Comparison of ENCODE assay signal across 15 cellular contexts in the genomic region with DNA sequence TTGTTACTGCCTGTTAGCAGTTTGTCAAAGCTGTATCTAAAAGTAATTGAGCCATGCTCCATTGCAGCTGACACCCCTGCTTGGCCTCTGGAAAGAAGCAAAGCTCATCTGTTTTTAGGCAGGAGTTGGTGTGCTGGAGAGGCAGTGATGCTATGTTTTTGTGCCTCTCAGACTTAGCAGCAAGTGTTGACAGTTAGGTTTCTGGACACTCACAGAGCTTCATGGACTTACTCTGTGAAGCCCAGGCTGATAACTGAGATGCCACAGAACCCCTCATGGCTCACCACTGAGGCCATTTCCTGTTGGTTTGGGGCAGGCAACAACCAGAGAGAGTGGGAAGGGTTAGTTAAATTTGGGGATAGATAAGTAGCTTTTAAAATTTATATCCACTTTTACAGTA.
"Had no signal": no experiment of that assay in that cellular context is flagged by ENCODE, and none has a peak within 500 bp of the region (broad histone marks: within the 10 kb centered on the region; RNA-seq: fewer than 3 reads in every experiment).

No MANE protein-coding gene starts in this region.

- H3K4me3 ChIP-seq: dorsolateral prefrontal cortex, pancreas, skin epidermis, tibial artery had no signal

- ATAC-seq: esophagus mucosa, left lobe of liver, pancreas, SK-N-SH treated with all-trans-retinoic acid at 6 μM for 48 hours had no signal

- H3K27me3 ChIP-seq: brain microvascular endothelial cell, dorsolateral prefrontal cortex, pancreas, tibial artery had no signal

- H3K4me1 ChIP-seq: tibial artery had no signal

- DNase-seq: activated CD4-positive, alpha-beta T cell treated with anti-CD3 and anti-CD28 coated beads, Interleukin-2, amount 50 U/mL, for 4 hours; activated naive CD4-positive, alpha-beta T cell treated with anti-CD3 and anti-CD28 coated beads, Interleukin-2, amount 10 ng/mL, durations not matched to agents 7 days and 5 days; brain microvascular endothelial cell; dorsolateral prefrontal cortex; foreskin fibroblast; glutamatergic neuron; pancreas; T-helper 2 cell; tibial artery had no signal

- H3K27ac Mint-ChIP-seq: activated naive CD4-positive, alpha-beta T cell treated with anti-CD3 and anti-CD28 coated beads, Interleukin-2, amount 10 ng/mL, durations not matched to agents 7 days and 5 days; memory B cell had no signal

- H3K9me3 Mint-ChIP-seq: activated naive CD4-positive, alpha-beta T cell treated with anti-CD3 and anti-CD28 coated beads, Interleukin-2, amount 10 ng/mL, durations not matched to agents 7 days and 5 days had no signal

- H3K9me3 ChIP-seq: pancreas, tibial artery had no signal

- H3K27me3 Mint-ChIP-seq: activated naive CD4-positive, alpha-beta T cell treated with anti-CD3 and anti-CD28 coated beads, Interleukin-2, amount 10 ng/mL, durations not matched to agents 7 days and 5 days; memory B cell had no signal

- H3K27ac ChIP-seq: brain microvascular endothelial cell, dorsolateral prefrontal cortex, pancreas, skin epidermis, tibial artery had no signal

- H3K4me3 Mint-ChIP-seq: activated naive CD4-positive, alpha-beta T cell treated with anti-CD3 and anti-CD28 coated beads, Interleukin-2, amount 10 ng/mL, durations not matched to agents 7 days and 5 days; activated T-helper 1 cell treated with anti-CD3 and anti-CD28 coated beads, Interleukin-12 subunit alpha, Interleukin-12 subunit beta, Interleukin-2, Interleukin-4 antibody, amounts not matched to agents 30 ng/mL and 10 ng/mL and 1 ng/mL, durations not matched to agents 14 hours and 24 hours and 36 hours; memory B cell had no signal
